In genomic region chr10:29322918-29323317, GRCh38 we compare ENCODE assay signal across 1 cellular context.
TF ChIP-seq lines count a peak whose summit lies in the region.

No MANE protein-coding gene starts in this region.

TF ChIP-seq in SK-N-SH treated with all-trans-retinoic acid at 6 μM for 48 hours, 23 proteins besides CTCF, POLR2A, EP300 and RAD21 (continued from another document):
- no peak for TF ChIP-seq PATZ1 (CRISPR knock-in tag; IDR thresholded peaks at IDR 0.05; ENCODE audit: borderline replicate concordance)
